11 cellular contexts compared by ENCODE assay signal in genomic region chr2:97660775-97661417, GRCh38. TPM values are rescaled to one million over a fixed set of nuclear protein-coding genes. Genes with fewer than 3 reads are reported as not detected.
A peak's percentile ranks its signal among the peaks of the same experiment; 100 is the strongest.
DNase-seq lines count a peak whose midpoint lies in the region; ATAC-seq, FAIRE-seq and TF ChIP-seq lines count a peak whose summit lies in the region.
"Had no signal": no experiment of that assay in that cellular context is flagged by ENCODE, and none has a peak within 500 bp of the region (broad histone marks: within the 10 kb centered on the region; RNA-seq: fewer than 3 reads in every experiment).

No MANE protein-coding gene starts in this region.

- no peak for DNase-seq in HepG2 (ENCODE audit: low spot score)
- no peak for DNase-seq in right lobe of liver
- DNase-seq in activated naive CD8-positive, alpha-beta T cell treated with anti-CD3 and anti-CD28 coated beads, Interleukin-2, amount 10 ng/mL, durations not matched to agents 7 days and 5 days = no peak
- peak; percentile 18 for DNase-seq in fibroblast of villous mesenchyme (ENCODE audit: low read depth)
- DNase-seq in MV-4-11 (lab: John Stamatoyannopoulos, UW) = no peak
- DNase-seq in WTC11 (ENCODE audit: low spot score) = no peak
- DNase-seq: NCI-H345 had no signal

- H3K9me3 ChIP-seq in HepG2 (ENCODE audit: low read length) (no peaks in the 10 kb centered on the region), right lobe of liver (no peaks in the 10 kb centered on the region)

- no peak for FAIRE-seq in HepG2 (lab: Jason Lieb, UNC)
- FAIRE-seq: G401.6 had no signal

- H3K27ac Mint-ChIP-seq in activated naive CD8-positive, alpha-beta T cell treated with anti-CD3 and anti-CD28 coated beads, Interleukin-2, amount 10 ng/mL, durations not matched to agents 7 days and 5 days = peak overlapping the region; percentile 93
- peak overlapping the region; percentile 19 for H3K27ac Mint-ChIP-seq in stimulated activated memory B cell treated with anti-CD40 and anti-IgM and Interleukin-4, amounts not matched to agents 10 μg/mL and 1 μg/mL and 100 μg/mL, for 72 hours
- H3K27ac Mint-ChIP-seq in WTC11 = no peak overlapping the region

- no peak overlapping the region for H2AFZ ChIP-seq in HepG2 (ENCODE audit: low read length)

- peaks cover 32% of the 10 kb centered on the region for H3K4me1 ChIP-seq in HepG2 (ENCODE audit: insufficient read depth, low read length)
- H3K4me1 ChIP-seq in right lobe of liver = peaks cover 0 to 11% (median 5%) of the 10 kb centered on the region in 4 donors

- no peak overlapping the region for H3K4me2 ChIP-seq in HepG2 (ENCODE audit: low read depth, low read length)

- H3K27ac ChIP-seq in HepG2 (ENCODE audit: extremely low read length, insufficient read depth, low read length) (no peak overlapping the region), right lobe of liver (no peak overlapping the region)

- TF ChIP-seq CTCF in HepG2 (CRISPR knock-in tag; IDR thresholded peaks at IDR 0.05) = no peak
- no peak for TF ChIP-seq CTCF in right lobe of liver (IDR thresholded peaks at IDR 0.05)
- no peak for TF ChIP-seq CTCF in fibroblast of villous mesenchyme (IDR thresholded peaks at IDR 0.05; ENCODE audit: insufficient read depth, low read depth, low read length)
- no peak for TF ChIP-seq CTCF in WTC11 (IDR thresholded peaks at IDR 0.05)

- TF ChIP-seq POLR2A in HepG2 (IDR thresholded peaks at IDR 0.05; ENCODE audit: insufficient read depth in 1 of 2, low read depth in 2 of 2, low read length in 2 of 2) = no peak
- no peak for TF ChIP-seq POLR2A in right lobe of liver (IDR thresholded peaks at IDR 0.05)

- no peak overlapping the region for H3K4me3 ChIP-seq in HepG2 (replicated peaks in 1 of 3; ENCODE audit: insufficient read depth in 1 of 3, low read depth in 2 of 3, low read length in 3 of 3)
- no peak overlapping the region for H3K4me3 ChIP-seq in right lobe of liver
- no peak overlapping the region for H3K4me3 ChIP-seq in fibroblast of villous mesenchyme (ENCODE audit: low read depth, low read length)

- TF ChIP-seq RAD21 in HepG2 (CRISPR knock-in tag; IDR thresholded peaks at IDR 0.05) = no peak

- peaks cover 20% of the 10 kb centered on the region for H3K79me2 ChIP-seq in HepG2 (ENCODE audit: insufficient read depth, low read length)

- no peak overlapping the region for H3K9ac ChIP-seq in HepG2 (ENCODE audit: insufficient read depth, low read depth, low read length)

- peaks cover 16% of the 10 kb centered on the region for H3K4me1 Mint-ChIP-seq in activated naive CD8-positive, alpha-beta T cell treated with anti-CD3 and anti-CD28 coated beads, Interleukin-2, amount 10 ng/mL, durations not matched to agents 7 days and 5 days
- H3K4me1 Mint-ChIP-seq in stimulated activated memory B cell treated with anti-CD40 and anti-IgM and Interleukin-4, amounts not matched to agents 10 μg/mL and 1 μg/mL and 100 μg/mL, for 72 hours = peaks cover 30% of the 10 kb centered on the region
- H3K4me1 Mint-ChIP-seq in WTC11 = peaks cover 26% of the 10 kb centered on the region

- CTCF ChIA-PET in HepG2 (lab: Yijun Ruan, JAX; ENCODE audit: low intra/inter-chr PET ratio, low total read pairs) = no interaction called here
- CTCF ChIA-PET in WTC11 (lab: Charles Lee) = interaction anchor here (0.9 to 5.0 kb wide), 4 partner anchors 10 to 70 kb away, joined by 3 to 99 read pairs (median 4); no protein-coding TSS in a partner anchor

- no peak overlapping the region for H3K4me3 Mint-ChIP-seq in activated naive CD8-positive, alpha-beta T cell treated with anti-CD3 and anti-CD28 coated beads, Interleukin-2, amount 10 ng/mL, durations not matched to agents 7 days and 5 days
- no peak overlapping the region for H3K4me3 Mint-ChIP-seq in stimulated activated memory B cell treated with anti-CD40 and anti-IgM and Interleukin-4, amounts not matched to agents 10 μg/mL and 1 μg/mL and 100 μg/mL, for 72 hours
- H3K4me3 Mint-ChIP-seq in WTC11 = no peak overlapping the region

- no peak for TF ChIP-seq EP300 in HepG2 (IDR thresholded peaks at IDR 0.05; ENCODE audit: low read depth in 2 of 2, low read length in 2 of 2)
- TF ChIP-seq EP300 in HepG2 (CRISPR knock-in tag; IDR thresholded peaks at IDR 0.05; ENCODE audit: borderline replicate concordance) = no peak

- no peaks in the 10 kb centered on the region; a peak in 1 of 5 replicates for H3K27me3 ChIP-seq in HepG2 (ENCODE audit: control insufficient read depth in 1 of 2, insufficient read depth in 2 of 2, low read length in 2 of 2)
- no peaks in the 10 kb centered on the region for H3K27me3 ChIP-seq in right lobe of liver

- ATAC-seq in HepG2 (no peak), right lobe of liver (no peak), WTC11 (no peak), GM19452 (IDR thresholded peaks at IDR 0.05; ENCODE audit: unreplicated experiment) (no peak)
- ATAC-seq in activated naive CD8-positive, alpha-beta T cell treated with anti-CD3 and anti-CD28 coated beads, Interleukin-2, amount 10 ng/mL, durations not matched to agents 7 days and 5 days (ENCODE audit: low read depth) = no peak
- no peak for ATAC-seq in stimulated activated memory B cell treated with anti-CD40 and anti-IgM and Interleukin-4, amounts not matched to agents 10 μg/mL and 1 μg/mL and 100 μg/mL, for 72 hours

- WGBS in HepG2 (ENCODE audit: low lambda C conversion rate) = 94% methylated on average over 13 of the region's 18 CpGs
- 53% methylated on average over 4 of the region's 18 CpGs for WGBS in right lobe of liver (ENCODE audit: insufficient coverage, low coverage, low lambda C conversion rate, missing lambda C conversion rate)

- no peaks in the 10 kb centered on the region for H3K27me3 Mint-ChIP-seq in activated naive CD8-positive, alpha-beta T cell treated with anti-CD3 and anti-CD28 coated beads, Interleukin-2, amount 10 ng/mL, durations not matched to agents 7 days and 5 days
- no peaks in the 10 kb centered on the region for H3K27me3 Mint-ChIP-seq in stimulated activated memory B cell treated with anti-CD40 and anti-IgM and Interleukin-4, amounts not matched to agents 10 μg/mL and 1 μg/mL and 100 μg/mL, for 72 hours
- no peaks in the 10 kb centered on the region for H3K27me3 Mint-ChIP-seq in WTC11 (ENCODE audit: low read depth)
- H3K27me3 Mint-ChIP-seq: central memory CD8-positive, alpha-beta T cell had no signal

- in situ Hi-C loops in HepG2 (cut with HindIII; ENCODE audit: extremely low pct_ligation_motif_present, low pct_unique_long_range_greater_than_20kb) = loop anchor here (5.0 to 25.0 kb wide), 2 partner anchors 74 to 1599 kb away; partner anchors contain the start of gene ANKRD36B

- H4K20me1 ChIP-seq in HepG2 (ENCODE audit: insufficient read depth, low read length) = peaks cover 9% of the 10 kb centered on the region; the same call in 1 of the 2 replicates

- H3K36me3 ChIP-seq in HepG2 (replicated peaks in 1 of 2; ENCODE audit: control insufficient read depth in 1 of 2, insufficient read depth in 2 of 2, low read length in 2 of 2) = peaks cover 20 to 41% of the 10 kb centered on the region in 2 experiments
- peaks cover 0 to 15% (median under 1%) of the 10 kb centered on the region in 4 donors for H3K36me3 ChIP-seq in right lobe of liver

- H3K36me3 Mint-ChIP-seq in activated naive CD8-positive, alpha-beta T cell treated with anti-CD3 and anti-CD28 coated beads, Interleukin-2, amount 10 ng/mL, durations not matched to agents 7 days and 5 days = peaks cover 12% of the 10 kb centered on the region
- peaks cover 33% of the 10 kb centered on the region for H3K36me3 Mint-ChIP-seq in stimulated activated memory B cell treated with anti-CD40 and anti-IgM and Interleukin-4, amounts not matched to agents 10 μg/mL and 1 μg/mL and 100 μg/mL, for 72 hours
- peaks cover 27% of the 10 kb centered on the region for H3K36me3 Mint-ChIP-seq in WTC11

- intact Hi-C loops in HepG2 (cut with micrococcal nuclease; ENCODE audit: unreplicated experiment) = no loop called here
- intact Hi-C loops in right lobe of liver (cut with DNase I) = no loop called here

- POLR2A ChIA-PET in HepG2 (lab: Yijun Ruan, JAX) = interaction anchor here (8.2 kb wide), 1 partner anchor 12 kb away, joined by 298 read pairs; the partner anchor contains the start of gene COX5B
- POLR2A ChIA-PET in activated naive CD8-positive, alpha-beta T cell treated with anti-CD3 and anti-CD28 coated beads, Interleukin-2, amount 10 ng/mL, durations not matched to agents 7 days and 5 days (lab: Charles Lee) = interaction anchor here (7.1 kb wide), 1 partner anchor 11 kb away, joined by 184 read pairs; the partner anchor contains the start of gene COX5B
- POLR2A ChIA-PET in WTC11 (lab: Charles Lee) = interaction anchor here (1.3 to 2.5 kb wide), 2 partner anchors 10 to 15 kb away, joined by 3 to 13 read pairs; partner anchors contain the start of gene COX5B

- no peaks in the 10 kb centered on the region for H3K9me3 Mint-ChIP-seq in activated naive CD8-positive, alpha-beta T cell treated with anti-CD3 and anti-CD28 coated beads, Interleukin-2, amount 10 ng/mL, durations not matched to agents 7 days and 5 days
- H3K9me3 Mint-ChIP-seq in stimulated activated memory B cell treated with anti-CD40 and anti-IgM and Interleukin-4, amounts not matched to agents 10 μg/mL and 1 μg/mL and 100 μg/mL, for 72 hours = no peaks in the 10 kb centered on the region
- no peaks in the 10 kb centered on the region for H3K9me3 Mint-ChIP-seq in WTC11
- H3K9me3 Mint-ChIP-seq: central memory CD8-positive, alpha-beta T cell had no signal

- no TSS peak for BruUV-seq in HepG2 (replicated peaks; lab: Mats Ljungman, UMichigan)

RNA-seq across cellular contexts. Expression of gene ACTR1B, which starts 2.9 kb away (rescaled TPM):
- total RNA-seq in HepG2 (2016; rRNA removed; fragmentation: Illumina TruSeq; extraction: Trizol) = 59.9 and 76.7 TPM in 2 replicates
- 70.2 and 78.4 TPM in 2 replicates for total RNA-seq in HepG2 (2016; cell fraction: cytosol; rRNA removed; fragmentation: Illumina TruSeq; extraction: Trizol; ENCODE audit: low read depth)
- 55.1 and 78.5 TPM in 2 replicates for total RNA-seq in HepG2 (2016; cell fraction: insoluble cytoplasmic fraction; rRNA removed; fragmentation: Illumina TruSeq; extraction: Trizol)
- 130 and 146 TPM in 2 replicates for total RNA-seq in HepG2 (2016; cell fraction: membrane; rRNA removed; fragmentation: Illumina TruSeq; extraction: Trizol)
- 55.2 and 70.0 TPM in 2 replicates for total RNA-seq in HepG2 (2016; cell fraction: nucleus; rRNA removed; fragmentation: Illumina TruSeq; extraction: Trizol)
- polyA plus RNA-seq in HepG2 (2011; rRNA removed) = 61.7 and 77.6 TPM in 2 replicates
- polyA plus RNA-seq in HepG2 (2011; cell fraction: cytosol; rRNA removed) = 55.9 and 77.2 TPM in 2 replicates
- polyA plus RNA-seq in HepG2 (2011; cell fraction: nucleus; rRNA removed) = 251 and 257 TPM in 2 replicates
- 53.7 and 58.6 TPM in 2 replicates for polyA plus RNA-seq in HepG2 (2012)
- polyA plus RNA-seq in HepG2 (2016; cell fraction: cytosol; fragmentation: Illumina TruSeq; extraction: Trizol; ENCODE audit: low read depth) = 74.0 and 88.4 TPM in 2 replicates
- 55.8 and 66.7 TPM in 2 replicates for polyA plus RNA-seq in HepG2 (2016; cell fraction: insoluble cytoplasmic fraction; fragmentation: Illumina TruSeq; extraction: Trizol; ENCODE audit: low read depth)
- polyA plus RNA-seq in HepG2 (2016; cell fraction: membrane; fragmentation: Illumina TruSeq; extraction: Trizol; ENCODE audit: low read depth) = 105 and 114 TPM in 2 replicates
- polyA plus RNA-seq in HepG2 (2016; cell fraction: nucleus; fragmentation: Illumina TruSeq; extraction: Trizol; ENCODE audit: insufficient read depth, low read depth) = 103 and 116 TPM in 2 replicates
- 87.1 and 132 TPM in 2 replicates for polyA minus RNA-seq in HepG2 (2011; rRNA and poly(A)+ RNA removed; ENCODE audit: low replicate concordance)
- polyA minus RNA-seq in HepG2 (2011; cell fraction: cytosol; rRNA and poly(A)+ RNA removed) = 28.5 and 31.1 TPM in 2 replicates
- 72.0 and 76.6 TPM in 2 replicates for polyA minus RNA-seq in HepG2 (2011; cell fraction: nucleus; rRNA and poly(A)+ RNA removed)
- total RNA-seq in right lobe of liver = 10 to 100 TPM; 32.3 to 44.4 (median 35.1) TPM
- total RNA-seq in activated naive CD8-positive, alpha-beta T cell treated with anti-CD3 and anti-CD28 coated beads, Interleukin-2, amount 10 ng/mL, durations not matched to agents 7 days and 5 days = 10 to 100 TPM; 96.2 to 98.7 TPM
- 70.4 and 71.2 TPM in 2 replicates for total RNA-seq in fibroblast of villous mesenchyme
- 58.2 to 71.8 TPM (median 70.4 TPM) in 3 replicates for total RNA-seq in WTC11 (2021)

RNA-seq across cellular contexts. Expression of gene C2orf92, which starts 8.6 kb away (rescaled TPM):
- total RNA-seq in HepG2 (2016; rRNA removed; fragmentation: Illumina TruSeq; extraction: Trizol) = 1.5 and 4.9 TPM in 2 replicates
- 1.7 and 3.6 TPM in 2 replicates for total RNA-seq in HepG2 (2016; cell fraction: cytosol; rRNA removed; fragmentation: Illumina TruSeq; extraction: Trizol; ENCODE audit: low read depth)
- 1.2 and 6.7 TPM in 2 replicates for total RNA-seq in HepG2 (2016; cell fraction: insoluble cytoplasmic fraction; rRNA removed; fragmentation: Illumina TruSeq; extraction: Trizol)
- 2.5 and 2.8 TPM in 2 replicates for total RNA-seq in HepG2 (2016; cell fraction: membrane; rRNA removed; fragmentation: Illumina TruSeq; extraction: Trizol)
- total RNA-seq in HepG2 (2016; cell fraction: nucleus; rRNA removed; fragmentation: Illumina TruSeq; extraction: Trizol) = 9.5 and 13.0 TPM in 2 replicates
- 5.0 and 9.4 TPM in 2 replicates for polyA plus RNA-seq in HepG2 (2011; rRNA removed)
- polyA plus RNA-seq in HepG2 (2011; cell fraction: cytosol; rRNA removed) = 0.79 and 0.97 TPM in 2 replicates
- polyA plus RNA-seq in HepG2 (2011; cell fraction: nucleus; rRNA removed) = 23.3 and 26.6 TPM in 2 replicates
- 4.1 TPM in 2 replicates for polyA plus RNA-seq in HepG2 (2012)
- polyA plus RNA-seq in HepG2 (2016; cell fraction: cytosol; fragmentation: Illumina TruSeq; extraction: Trizol; ENCODE audit: low read depth) = 1.4 and 1.6 TPM in 2 replicates
- 0.93 and 1.3 TPM in 2 replicates for polyA plus RNA-seq in HepG2 (2016; cell fraction: insoluble cytoplasmic fraction; fragmentation: Illumina TruSeq; extraction: Trizol; ENCODE audit: low read depth)
- 1.4 and 2.0 TPM in 2 replicates for polyA plus RNA-seq in HepG2 (2016; cell fraction: membrane; fragmentation: Illumina TruSeq; extraction: Trizol; ENCODE audit: low read depth)
- polyA plus RNA-seq in HepG2 (2016; cell fraction: nucleus; fragmentation: Illumina TruSeq; extraction: Trizol; ENCODE audit: insufficient read depth, low read depth) = 22.0 and 25.3 TPM in 2 replicates
- 3.2 and 12.3 TPM in 2 replicates for polyA minus RNA-seq in HepG2 (2011; rRNA and poly(A)+ RNA removed; ENCODE audit: low replicate concordance)
- polyA minus RNA-seq in HepG2 (2011; cell fraction: cytosol; rRNA and poly(A)+ RNA removed) = 0.62 and 0.89 TPM in 2 replicates
- polyA minus RNA-seq in HepG2 (2011; cell fraction: nucleus; rRNA and poly(A)+ RNA removed) = 23.7 and 26.4 TPM in 2 replicates
- total RNA-seq in right lobe of liver = 10 to 100 TPM in 1 of 6 experiments, 1 to 10 TPM in 5; 2.0 to 12.8 (median 4.4) TPM
- 1 to 10 TPM; 6.9 to 8.8 TPM for total RNA-seq in activated naive CD8-positive, alpha-beta T cell treated with anti-CD3 and anti-CD28 coated beads, Interleukin-2, amount 10 ng/mL, durations not matched to agents 7 days and 5 days
- 2.6 and 6.0 TPM in 2 replicates for total RNA-seq in fibroblast of villous mesenchyme
- total RNA-seq in WTC11 (2021) = 5.2 to 7.9 TPM (median 6.9 TPM) in 3 replicates

RNA-seq across cellular contexts. Expression of gene COX5B, which starts 15.0 kb away (rescaled TPM):
- total RNA-seq in HepG2 (2016; rRNA removed; fragmentation: Illumina TruSeq; extraction: Trizol) (453 and 457 TPM in 2 replicates), right lobe of liver (100 to 1,000 TPM; 153 to 318 (median 197) TPM), fibroblast of villous mesenchyme (270 and 304 TPM in 2 replicates), WTC11 (2021) (317 to 346 TPM (median 331 TPM) in 3 replicates)
- 171 and 178 TPM in 2 replicates for total RNA-seq in HepG2 (2016; cell fraction: cytosol; rRNA removed; fragmentation: Illumina TruSeq; extraction: Trizol; ENCODE audit: low read depth)
- total RNA-seq in HepG2 (2016; cell fraction: insoluble cytoplasmic fraction; rRNA removed; fragmentation: Illumina TruSeq; extraction: Trizol) = 461 and 544 TPM in 2 replicates
- 139 and 150 TPM in 2 replicates for total RNA-seq in HepG2 (2016; cell fraction: membrane; rRNA removed; fragmentation: Illumina TruSeq; extraction: Trizol)
- total RNA-seq in HepG2 (2016; cell fraction: nucleus; rRNA removed; fragmentation: Illumina TruSeq; extraction: Trizol) = 157 and 190 TPM in 2 replicates
- polyA plus RNA-seq in HepG2 (2011; rRNA removed) = 440 and 536 TPM in 2 replicates
- 532 and 716 TPM in 2 replicates for polyA plus RNA-seq in HepG2 (2011; cell fraction: cytosol; rRNA removed)
- polyA plus RNA-seq in HepG2 (2011; cell fraction: nucleus; rRNA removed) = 231 and 254 TPM in 2 replicates
- 249 and 275 TPM in 2 replicates for polyA plus RNA-seq in HepG2 (2012)
- 152 and 159 TPM in 2 replicates for polyA plus RNA-seq in HepG2 (2016; cell fraction: cytosol; fragmentation: Illumina TruSeq; extraction: Trizol; ENCODE audit: low read depth)
- 356 and 383 TPM in 2 replicates for polyA plus RNA-seq in HepG2 (2016; cell fraction: insoluble cytoplasmic fraction; fragmentation: Illumina TruSeq; extraction: Trizol; ENCODE audit: low read depth)
- 107 and 113 TPM in 2 replicates for polyA plus RNA-seq in HepG2 (2016; cell fraction: membrane; fragmentation: Illumina TruSeq; extraction: Trizol; ENCODE audit: low read depth)
- polyA plus RNA-seq in HepG2 (2016; cell fraction: nucleus; fragmentation: Illumina TruSeq; extraction: Trizol; ENCODE audit: insufficient read depth, low read depth) = 248 and 261 TPM in 2 replicates
- polyA minus RNA-seq in HepG2 (2011; rRNA and poly(A)+ RNA removed; ENCODE audit: low replicate concordance) = 67.4 and 92.1 TPM in 2 replicates
- 75.3 and 98.0 TPM in 2 replicates for polyA minus RNA-seq in HepG2 (2011; cell fraction: cytosol; rRNA and poly(A)+ RNA removed)
- polyA minus RNA-seq in HepG2 (2011; cell fraction: nucleus; rRNA and poly(A)+ RNA removed) = 53.7 and 62.3 TPM in 2 replicates
- total RNA-seq in activated naive CD8-positive, alpha-beta T cell treated with anti-CD3 and anti-CD28 coated beads, Interleukin-2, amount 10 ng/mL, durations not matched to agents 7 days and 5 days = 100 to 1,000 TPM; 190 to 192 TPM

RNA-seq across cellular contexts. Expression of gene ZAP70, which starts 52.5 kb away (rescaled TPM):
- 0.18 and 0.51 TPM in 2 replicates for total RNA-seq in HepG2 (2016; rRNA removed; fragmentation: Illumina TruSeq; extraction: Trizol)
- not detected in 2 replicates for total RNA-seq in HepG2 (2016; cell fraction: cytosol; rRNA removed; fragmentation: Illumina TruSeq; extraction: Trizol; ENCODE audit: low read depth)
- 0.24 and 0.43 TPM in 2 replicates for total RNA-seq in HepG2 (2016; cell fraction: insoluble cytoplasmic fraction; rRNA removed; fragmentation: Illumina TruSeq; extraction: Trizol)
- total RNA-seq in HepG2 (2016; cell fraction: membrane; rRNA removed; fragmentation: Illumina TruSeq; extraction: Trizol) = not detected in 2 replicates
- 0.28 and 0.31 TPM in 2 replicates for total RNA-seq in HepG2 (2016; cell fraction: nucleus; rRNA removed; fragmentation: Illumina TruSeq; extraction: Trizol)
- polyA plus RNA-seq in HepG2 (2011; rRNA removed) = 4.0 and 7.1 TPM in 2 replicates
- polyA plus RNA-seq in HepG2 (2011; cell fraction: cytosol; rRNA removed) = 2.5 and 3.2 TPM in 2 replicates
- polyA plus RNA-seq in HepG2 (2011; cell fraction: nucleus; rRNA removed) = 64.9 and 67.7 TPM in 2 replicates
- 2.2 and 3.6 TPM in 2 replicates for polyA plus RNA-seq in HepG2 (2012)
- not detected in 2 replicates for polyA plus RNA-seq in HepG2 (2016; cell fraction: cytosol; fragmentation: Illumina TruSeq; extraction: Trizol; ENCODE audit: low read depth)
- polyA plus RNA-seq in HepG2 (2016; cell fraction: insoluble cytoplasmic fraction; fragmentation: Illumina TruSeq; extraction: Trizol; ENCODE audit: low read depth) = 0.27 and 0.57 TPM in 2 replicates
- not detected in 2 replicates for polyA plus RNA-seq in HepG2 (2016; cell fraction: membrane; fragmentation: Illumina TruSeq; extraction: Trizol; ENCODE audit: low read depth)
- polyA plus RNA-seq in HepG2 (2016; cell fraction: nucleus; fragmentation: Illumina TruSeq; extraction: Trizol; ENCODE audit: insufficient read depth, low read depth) = 1.00 and 1.1 TPM in 2 replicates
- 5.3 TPM in 1 of 2 replicates, not detected in the other for polyA minus RNA-seq in HepG2 (2011; rRNA and poly(A)+ RNA removed; ENCODE audit: low replicate concordance)
- polyA minus RNA-seq in HepG2 (2011; cell fraction: cytosol; rRNA and poly(A)+ RNA removed) = 1.5 and 1.6 TPM in 2 replicates
- 5.0 and 5.6 TPM in 2 replicates for polyA minus RNA-seq in HepG2 (2011; cell fraction: nucleus; rRNA and poly(A)+ RNA removed)
- 1 to 10 TPM in 4 of 6 experiments, under 1 TPM in 2; 0.74 to 2.1 (median 1.4) TPM for total RNA-seq in right lobe of liver
- total RNA-seq in activated naive CD8-positive, alpha-beta T cell treated with anti-CD3 and anti-CD28 coated beads, Interleukin-2, amount 10 ng/mL, durations not matched to agents 7 days and 5 days = 100 to 1,000 TPM; 350 to 367 TPM
- not detected in 2 replicates for total RNA-seq in fibroblast of villous mesenchyme
- total RNA-seq in WTC11 (2021) = 0.61 to 0.73 TPM (median 0.64 TPM) in 3 replicates
